1 cellular context compared by ENCODE assay signal in the genomic region with DNA sequence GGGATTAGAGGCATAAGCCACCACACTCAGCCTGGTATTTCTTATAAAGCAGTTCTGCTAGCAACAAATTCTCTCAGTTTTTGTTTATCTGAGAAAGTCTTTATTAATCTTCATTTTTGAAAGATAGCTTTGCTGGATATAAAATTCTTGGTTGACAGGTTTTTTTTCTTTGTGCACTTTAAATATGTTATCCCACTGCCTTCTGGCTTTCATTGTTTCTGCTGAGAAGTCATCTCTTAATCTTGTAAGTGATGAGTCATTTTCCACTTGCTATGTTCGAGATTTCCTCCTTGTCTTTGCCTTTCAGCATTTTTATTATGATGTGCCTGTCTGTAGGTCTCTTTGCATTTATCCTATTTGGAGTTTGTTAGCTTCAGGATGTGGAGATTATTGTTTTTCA.
TF ChIP-seq lines count a peak whose summit lies in the region.

No MANE protein-coding gene starts in this region.

TF ChIP-seq in HEK293, 187 proteins besides CTCF, POLR2A, EP300 and RAD21 (continued from another document and continues in another):
- TF ChIP-seq ZBTB11 (tag by site-specific recombination; conservative IDR thresholded peaks at IDR 0.05; ENCODE audit: low read depth): no peak
- TF ChIP-seq, protein P1, sequence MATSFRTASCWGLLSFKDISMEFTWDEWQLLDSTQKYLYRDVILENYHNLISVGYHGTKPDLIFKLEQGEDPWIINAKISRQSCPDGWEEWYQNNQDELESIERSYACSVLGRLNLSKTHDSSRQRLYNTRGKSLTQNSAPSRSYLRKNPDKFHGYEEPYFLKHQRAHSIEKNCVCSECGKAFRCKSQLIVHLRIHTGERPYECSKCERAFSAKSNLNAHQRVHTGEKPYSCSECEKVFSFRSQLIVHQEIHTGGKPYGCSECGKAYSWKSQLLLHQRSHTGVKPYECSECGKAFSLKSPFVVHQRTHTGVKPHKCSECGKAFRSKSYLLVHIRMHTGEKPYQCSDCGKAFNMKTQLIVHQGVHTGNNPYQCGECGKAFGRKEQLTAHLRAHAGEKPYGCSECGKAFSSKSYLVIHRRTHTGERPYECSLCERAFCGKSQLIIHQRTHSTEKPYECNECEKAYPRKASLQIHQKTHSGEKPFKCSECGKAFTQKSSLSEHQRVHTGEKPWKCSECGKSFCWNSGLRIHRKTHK (tag by site-specific recombination; IDR thresholded peaks at IDR 0.05): peak; percentile 44
- TF ChIP-seq ZNF561 (tag by site-specific recombination; IDR thresholded peaks at IDR 0.05; ENCODE audit: borderline replicate concordance): no peak
- TF ChIP-seq ZNF391 (tag by site-specific recombination; IDR thresholded peaks at IDR 0.05; ENCODE audit: borderline replicate concordance, low read depth): peak; percentile 49; the same call in 1 of the 2 replicates
- TF ChIP-seq OVOL3 (tag by site-specific recombination; IDR thresholded peaks at IDR 0.05): no peak
- no peak for TF ChIP-seq ZNF274 (IDR thresholded peaks at IDR 0.05; ENCODE audit: low read length)
- TF ChIP-seq ZNF274 (tag by site-specific recombination; IDR thresholded peaks at IDR 0.05; ENCODE audit: borderline replicate concordance): no peak
- TF ChIP-seq ZNF529 (tag by site-specific recombination; IDR thresholded peaks at IDR 0.05; ENCODE audit: insufficient replicate concordance): peak; percentile 84
- TF ChIP-seq ZBTB17 (tag by site-specific recombination; IDR thresholded peaks at IDR 0.05): no peak
- no peak for TF ChIP-seq ZNF776 (tag by site-specific recombination; IDR thresholded peaks at IDR 0.05; ENCODE audit: borderline replicate concordance)
- no peak for TF ChIP-seq ZBTB26 (tag by site-specific recombination; optimal IDR thresholded peaks at IDR 0.05)
- no peak for TF ChIP-seq ZNF677 (tag by site-specific recombination; IDR thresholded peaks at IDR 0.05)
- no peak for TF ChIP-seq ZNF513 (tag by site-specific recombination; IDR thresholded peaks at IDR 0.05)
- no peak for TF ChIP-seq GLI4 (tag by site-specific recombination; IDR thresholded peaks at IDR 0.05)
- no peak for TF ChIP-seq TCF7L2 (IDR thresholded peaks at IDR 0.05; ENCODE audit: borderline replicate concordance, low read depth, low read length)
- no peak for TF ChIP-seq PRDM2 (tag by site-specific recombination; IDR thresholded peaks at IDR 0.05; ENCODE audit: borderline replicate concordance)
- 0 out of 2 replicates have a peak, but pooled peaks have one; percentile 41 for TF ChIP-seq ZNF248 (tag by site-specific recombination; IDR thresholded peaks at IDR 0.05)
- TF ChIP-seq, protein P2, sequence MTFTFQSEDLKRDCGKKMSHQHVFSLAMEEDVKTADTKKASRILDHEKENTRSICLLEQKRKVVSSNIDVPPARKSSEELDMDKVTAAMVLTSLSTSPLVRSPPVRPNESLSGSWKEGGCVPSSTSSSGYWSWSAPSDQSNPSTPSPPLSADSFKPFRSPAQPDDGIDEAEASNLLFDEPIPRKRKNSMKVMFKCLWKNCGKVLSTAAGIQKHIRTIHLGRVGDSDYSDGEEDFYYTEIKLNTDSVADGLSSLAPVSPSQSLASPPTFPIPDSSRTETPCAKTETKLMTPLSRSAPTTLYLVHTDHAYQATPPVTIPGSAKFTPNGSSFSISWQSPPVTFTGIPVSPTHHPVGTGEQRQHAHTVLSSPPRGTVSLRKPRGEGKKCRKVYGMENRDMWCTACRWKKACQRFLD (tag by site-specific recombination; IDR thresholded peaks at IDR 0.05): no peak
- no peak for TF ChIP-seq WT1 (tag by site-specific recombination; IDR thresholded peaks at IDR 0.05)
- TF ChIP-seq PRDM6 (tag by site-specific recombination; IDR thresholded peaks at IDR 0.05): no peak
- no peak for TF ChIP-seq ZNF112 (tag by site-specific recombination; IDR thresholded peaks at IDR 0.05)
- TF ChIP-seq, protein P3, sequence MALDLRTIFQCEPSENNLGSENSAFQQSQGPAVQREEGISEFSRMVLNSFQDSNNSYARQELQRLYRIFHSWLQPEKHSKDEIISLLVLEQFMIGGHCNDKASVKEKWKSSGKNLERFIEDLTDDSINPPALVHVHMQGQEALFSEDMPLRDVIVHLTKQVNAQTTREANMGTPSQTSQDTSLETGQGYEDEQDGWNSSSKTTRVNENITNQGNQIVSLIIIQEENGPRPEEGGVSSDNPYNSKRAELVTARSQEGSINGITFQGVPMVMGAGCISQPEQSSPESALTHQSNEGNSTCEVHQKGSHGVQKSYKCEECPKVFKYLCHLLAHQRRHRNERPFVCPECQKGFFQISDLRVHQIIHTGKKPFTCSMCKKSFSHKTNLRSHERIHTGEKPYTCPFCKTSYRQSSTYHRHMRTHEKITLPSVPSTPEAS (tag by site-specific recombination; IDR thresholded peaks at IDR 0.05): no peak
- no peak for TF ChIP-seq ZNF174 (tag by site-specific recombination; IDR thresholded peaks at IDR 0.05)
- no peak for TF ChIP-seq ZNF394 (tag by site-specific recombination; IDR thresholded peaks at IDR 0.05; ENCODE audit: borderline replicate concordance)
- TF ChIP-seq GLIS1 (tag by site-specific recombination; IDR thresholded peaks at IDR 0.05): no peak
- no peak for TF ChIP-seq ZNF701 (tag by site-specific recombination; IDR thresholded peaks at IDR 0.05)
- no peak for TF ChIP-seq REST (tag by site-specific recombination; IDR thresholded peaks at IDR 0.05)
